In the genomic region with DNA sequence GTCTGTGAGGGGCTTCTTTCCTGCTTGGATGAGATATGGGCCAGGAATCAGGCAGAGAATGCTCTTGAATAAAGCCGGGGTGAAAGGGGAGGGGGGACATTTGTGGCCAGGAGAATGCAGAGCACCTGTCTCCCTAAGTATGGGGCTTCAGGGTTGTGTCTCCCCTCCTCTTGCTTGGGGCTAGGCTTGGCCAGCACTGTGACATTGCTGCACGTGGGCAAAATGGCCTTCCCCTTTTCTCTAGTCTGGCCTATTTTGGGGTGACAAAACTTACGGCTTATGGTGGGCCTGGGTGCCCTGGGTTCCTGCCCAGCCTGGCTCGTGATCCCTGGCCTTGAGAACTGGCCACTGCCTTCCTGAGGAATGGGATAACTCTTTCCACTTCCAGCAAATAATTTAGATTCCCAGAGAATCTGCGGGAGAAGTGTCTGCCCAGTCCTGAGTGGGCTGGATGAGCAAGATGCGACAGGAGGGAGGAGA, we compare ENCODE assay signal across 8 cellular contexts. TPM values are rescaled to one million over a fixed set of nuclear protein-coding genes. Genes with fewer than 3 reads are reported as not detected.
DNase-seq lines count a peak whose midpoint lies in the region; ATAC-seq and TF ChIP-seq lines count a peak whose summit lies in the region.

No MANE protein-coding gene starts in this region.

- H3K4me1 ChIP-seq in KMS-11 (ENCODE audit: low read depth, poor library complexity, severe bottlenecking): peaks cover 90% of the 10 kb centered on the region

- no peak for TF ChIP-seq CTCF in 22Rv1 (IDR thresholded peaks at IDR 0.05)
- TF ChIP-seq CTCF in KMS-11 (conservative IDR thresholded peaks at IDR 0.05; ENCODE audit: low read depth, low read length): no peak
- no peak for TF ChIP-seq CTCF in chondrocyte (IDR thresholded peaks at IDR 0.05)
- TF ChIP-seq CTCF in nephron (IDR thresholded peaks at IDR 0.05; ENCODE audit: unreplicated experiment in 3 of 3): no peak

- no peak for DNase-seq in chondrocyte (ENCODE audit: low spot score)
- DNase-seq in NOMO-1 treated with DMSO at 0.1 percent for 48 hours (lab: John Stamatoyannopoulos, UW; ENCODE audit: unreplicated experiment): no peak
- DNase-seq in MG63: no peak
- DNase-seq in activated CD4-positive, alpha-beta T cell treated with anti-CD3 and anti-CD28 coated beads, Interleukin-2, amount 10 ng/mL, durations not matched to agents 7 days and 5 days: no peak

- POLR2A ChIA-PET in activated CD4-positive, alpha-beta T cell treated with anti-CD3 and anti-CD28 coated beads, Interleukin-2, amount 10 ng/mL, durations not matched to agents 7 days and 5 days (lab: Charles Lee): interaction anchor here (0.6 kb wide), 1 partner anchor 59 kb away, joined by 3 read pairs; no protein-coding TSS in a partner anchor

- peaks cover 82% of the 10 kb centered on the region for H3K4me1 Mint-ChIP-seq in chondrocyte (ENCODE audit: low read depth)
- H3K4me1 Mint-ChIP-seq in nephron: peaks cover 73% of the 10 kb centered on the region
- H3K4me1 Mint-ChIP-seq in activated CD4-positive, alpha-beta T cell treated with anti-CD3 and anti-CD28 coated beads, Interleukin-2, amount 10 ng/mL, durations not matched to agents 7 days and 5 days: peaks cover 68% of the 10 kb centered on the region

- H3K79me2 ChIP-seq in KMS-11 (ENCODE audit: insufficient read depth, low read depth): peaks cover 90% of the 10 kb centered on the region

- CTCF ChIA-PET in activated CD4-positive, alpha-beta T cell treated with anti-CD3 and anti-CD28 coated beads, Interleukin-2, amount 10 ng/mL, durations not matched to agents 7 days and 5 days (lab: Charles Lee): interaction anchor here (1.2 to 1.6 kb wide), 2 partner anchors 28 to 33 kb away, joined by 3 to 5 read pairs; no protein-coding TSS in a partner anchor

- no peaks in the 10 kb centered on the region for H4K20me1 ChIP-seq in KMS-11 (ENCODE audit: insufficient read depth)

- H3K9ac ChIP-seq in KMS-11: peak overlapping the region; percentile 2; the same call in 1 of the 2 replicates

- H3K4me3 ChIP-seq in KMS-11 (IDR thresholded peaks at IDR 0.05; ENCODE audit: insufficient read depth, low read depth, low read length) (no peak overlapping the region), MG63 (no peak overlapping the region)

- no peak for ATAC-seq in GM19455 (IDR thresholded peaks at IDR 0.05; ENCODE audit: unreplicated experiment)

- peak overlapping the region; percentile 96 for H3K27ac ChIP-seq in 22Rv1
- H3K27ac ChIP-seq in KMS-11: peak overlapping the region; percentile 94; the same call in 1 of the 2 replicates

- H3K27me3 Mint-ChIP-seq in chondrocyte (ENCODE audit: low read depth) (no peaks in the 10 kb centered on the region), nephron (ENCODE audit: low read depth) (peaks cover 3% of the 10 kb centered on the region)
- H3K27me3 Mint-ChIP-seq in activated CD4-positive, alpha-beta T cell treated with anti-CD3 and anti-CD28 coated beads, Interleukin-2, amount 10 ng/mL, durations not matched to agents 7 days and 5 days: no peaks in the 10 kb centered on the region

- no peaks in the 10 kb centered on the region for H3K27me3 ChIP-seq in KMS-11 (ENCODE audit: insufficient read depth, low read depth)
- no peaks in the 10 kb centered on the region for H3K27me3 ChIP-seq in MG63

- H3K27ac Mint-ChIP-seq in chondrocyte (ENCODE audit: unreplicated experiment) (peak overlapping the region; percentile 100), nephron (peak overlapping the region; percentile 98 to 99 (median 99))
- no peak overlapping the region for H3K27ac Mint-ChIP-seq in activated CD4-positive, alpha-beta T cell treated with anti-CD3 and anti-CD28 coated beads, Interleukin-2, amount 10 ng/mL, durations not matched to agents 7 days and 5 days

- peak overlapping the region; percentile 80 for H3K4me2 ChIP-seq in KMS-11

- H2AFZ ChIP-seq in KMS-11 (ENCODE audit: low read depth): no peak overlapping the region

- H3K9me3 Mint-ChIP-seq in chondrocyte (ENCODE audit: low read depth) (no peaks in the 10 kb centered on the region), nephron (no peaks in the 10 kb centered on the region)
- H3K9me3 Mint-ChIP-seq in activated CD4-positive, alpha-beta T cell treated with anti-CD3 and anti-CD28 coated beads, Interleukin-2, amount 10 ng/mL, durations not matched to agents 7 days and 5 days: no peaks in the 10 kb centered on the region

- peaks cover 9% of the 10 kb centered on the region; the same call in 1 of the 2 replicates for H3K36me3 ChIP-seq in KMS-11 (ENCODE audit: insufficient read depth)
- peaks cover 81% of the 10 kb centered on the region for H3K36me3 ChIP-seq in MG63

- H3K36me3 Mint-ChIP-seq in chondrocyte (ENCODE audit: low read depth) (peaks cover 40% of the 10 kb centered on the region), nephron (ENCODE audit: low read depth) (peaks cover 52% of the 10 kb centered on the region)
- H3K36me3 Mint-ChIP-seq in activated CD4-positive, alpha-beta T cell treated with anti-CD3 and anti-CD28 coated beads, Interleukin-2, amount 10 ng/mL, durations not matched to agents 7 days and 5 days (ENCODE audit: low read depth): peaks cover 58% of the 10 kb centered on the region

- H3K4me3 Mint-ChIP-seq in chondrocyte (ENCODE audit: unreplicated experiment) (peak overlapping the region; percentile 94), nephron (peak overlapping the region; percentile 90 to 97 (median 92))
- no peak overlapping the region for H3K4me3 Mint-ChIP-seq in activated CD4-positive, alpha-beta T cell treated with anti-CD3 and anti-CD28 coated beads, Interleukin-2, amount 10 ng/mL, durations not matched to agents 7 days and 5 days

- H3K9me3 ChIP-seq in MG63: no peaks in the 10 kb centered on the region

RNA-seq across cellular contexts. Expression of gene NFE2L1, which starts 5.6 kb away (rescaled TPM):
- 290 to 445 TPM (median 444 TPM) in 3 replicates for total RNA-seq in chondrocyte
- total RNA-seq in MG63 (2014; rRNA removed; shearing (Covaris generic); ENCODE audit: low replicate concordance): 33.6 and 47.7 TPM in 2 replicates
- 10 to 100 TPM; 53.2 to 65.9 TPM for total RNA-seq in activated CD4-positive, alpha-beta T cell treated with anti-CD3 and anti-CD28 coated beads, Interleukin-2, amount 10 ng/mL, durations not matched to agents 7 days and 5 days

RNA-seq across cellular contexts. Expression of gene COPZ2, which starts 16.2 kb away (rescaled TPM):
- total RNA-seq in chondrocyte: 157 to 228 TPM (median 219 TPM) in 3 replicates
- 91.7 and 130 TPM in 2 replicates for total RNA-seq in MG63 (2014; rRNA removed; shearing (Covaris generic); ENCODE audit: low replicate concordance)
- total RNA-seq in activated CD4-positive, alpha-beta T cell treated with anti-CD3 and anti-CD28 coated beads, Interleukin-2, amount 10 ng/mL, durations not matched to agents 7 days and 5 days: 1 to 10 TPM; 3.4 to 4.0 TPM

RNA-seq across cellular contexts. Expression of gene CBX1, which starts 47.5 kb away (rescaled TPM):
- total RNA-seq in chondrocyte: 73.6 to 78.2 TPM (median 74.9 TPM) in 3 replicates
- 50.7 and 59.1 TPM in 2 replicates for total RNA-seq in MG63 (2014; rRNA removed; shearing (Covaris generic); ENCODE audit: low replicate concordance)
- 10 to 100 TPM; 63.6 to 64.8 TPM for total RNA-seq in activated CD4-positive, alpha-beta T cell treated with anti-CD3 and anti-CD28 coated beads, Interleukin-2, amount 10 ng/mL, durations not matched to agents 7 days and 5 days

RNA-seq across cellular contexts. Expression of gene SNX11, which starts 53.8 kb away (rescaled TPM):
- total RNA-seq in chondrocyte: 22.3 to 24.7 TPM (median 22.5 TPM) in 3 replicates
- total RNA-seq in MG63 (2014; rRNA removed; shearing (Covaris generic); ENCODE audit: low replicate concordance): 19.3 and 19.7 TPM in 2 replicates
- 10 to 100 TPM; 21.2 to 22.4 TPM for total RNA-seq in activated CD4-positive, alpha-beta T cell treated with anti-CD3 and anti-CD28 coated beads, Interleukin-2, amount 10 ng/mL, durations not matched to agents 7 days and 5 days

Comparison
In these comparisons a context has a peak if more than half of its experiments do, and no peak if none do; other contexts are left out.
1. RNA of gene COPZ2, which starts 16.2 kb away (total RNA-seq): 157 to 228 TPM in chondrocyte and 91.7 to 130 TPM in MG63; 3.4 to 4.0 TPM in activated CD4-positive, alpha-beta T cell treated with anti-CD3 and anti-CD28 coated beads, Interleukin-2, amount 10 ng/mL, durations not matched to agents 7 days and 5 days; every median in the first group is over 10 times any median in the second.